Comparison of ENCODE assay signal across 22 cellular contexts in the genomic region with DNA sequence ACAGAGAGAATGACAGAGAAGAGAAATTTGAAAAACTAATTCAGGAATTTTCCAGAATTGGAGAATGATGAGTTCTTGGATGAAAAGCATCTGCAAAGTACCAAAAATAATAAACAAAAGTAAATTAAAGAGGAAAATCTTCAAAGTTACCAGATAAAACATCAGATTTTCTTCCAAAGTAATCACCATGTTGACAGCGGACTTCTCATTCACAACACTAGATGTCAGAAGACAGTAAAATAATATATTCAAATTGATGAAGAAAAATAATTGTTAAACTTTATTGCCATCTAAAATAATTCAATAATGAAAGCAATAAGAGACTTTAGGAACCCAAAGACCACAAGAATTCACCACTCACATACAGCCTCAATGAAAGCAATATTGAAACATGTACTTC.
A peak's percentile ranks its signal among the peaks of the same experiment; 100 is the strongest.
DNase-seq lines count a peak whose midpoint lies in the region; ATAC-seq and TF ChIP-seq lines count a peak whose summit lies in the region.
"Had no signal": no experiment of that assay in that cellular context is flagged by ENCODE, and none has a peak within 500 bp of the region (broad histone marks: within the 10 kb centered on the region; RNA-seq: fewer than 3 reads in every experiment).

No MANE protein-coding gene starts in this region.

- H3F3A ChIP-seq in PC-3 (ENCODE audit: low read length, unreplicated experiment): no peaks in the 10 kb centered on the region

- no peaks in the 10 kb centered on the region for H3K36me3 ChIP-seq in PC-3 (ENCODE audit: low read depth, low read length)

- H3K9ac ChIP-seq in PC-3 (ENCODE audit: low read length): no peak overlapping the region

- no peak for DNase-seq in AG09319 (ENCODE audit: extremely low read depth, low read depth)
- DNase-seq in PC-3: peak; percentile 17
- DNase-seq in choroid plexus epithelial cell (ENCODE audit: low read depth): no peak
- no peak for DNase-seq in foreskin keratinocyte
- no peak for DNase-seq in activated CD4-positive, alpha-beta T cell treated with anti-CD3 and anti-CD28 coated beads, Interleukin-2, amount 50 U/mL, for 4 hours
- DNase-seq in NCI-H1105 (lab: John Stamatoyannopoulos, UW): no peak
- no peak for DNase-seq in NCI-H510A (lab: John Stamatoyannopoulos, UW)
- DNase-seq: 8988T; ACHN; CD4-positive, CD25-positive, alpha-beta regulatory T cell; DMS153; DND-41; HCEC 1CT; IMR-90; KG1; NCI-H1417; NCI-H1694; NCI-H2029 treated with DMSO at 0.1 percent for 48 hours; NCI-H446 treated with DMSO at 0.1 percent for 48 hours; NCI-H526 treated with DMSO at 0.1 percent for 48 hours had no signal

- no peaks in the 10 kb centered on the region for H3K4me1 ChIP-seq in PC-3 (ENCODE audit: insufficient read depth, low read length)
- no peaks in the 10 kb centered on the region for H3K4me1 ChIP-seq in foreskin keratinocyte

- no peaks in the 10 kb centered on the region for H3K79me2 ChIP-seq in PC-3 (ENCODE audit: low read length)

- no peaks in the 10 kb centered on the region for H4K20me1 ChIP-seq in PC-3 (ENCODE audit: low read length)

- H3K4me3 ChIP-seq in PC-3 (ENCODE audit: low read length): no peak overlapping the region
- no peak overlapping the region for H3K4me3 ChIP-seq in choroid plexus epithelial cell (ENCODE audit: low read depth, low read length)

- ATAC-seq in PC-3 (no peak), foreskin keratinocyte (no peak), GM21825 (IDR thresholded peaks at IDR 0.05; ENCODE audit: unreplicated experiment) (no peak)
- ATAC-seq: Panc1 had no signal

- H3K27me3 ChIP-seq in PC-3 (ENCODE audit: low read length): no peaks in the 10 kb centered on the region
- no peaks in the 10 kb centered on the region for H3K27me3 ChIP-seq in foreskin keratinocyte

- CTCF ChIA-PET in PC-3 (lab: Charles Lee): no interaction called here

- intact Hi-C loops in PC-3 (cut with micrococcal nuclease): loop anchor here (1.0 kb wide), 1 partner anchor 137 kb away; no protein-coding TSS in a partner anchor

- H3K9me2 ChIP-seq in PC-3 (replicated peaks; ENCODE audit: low read length): no peaks in the 10 kb centered on the region

- no peak overlapping the region for H2AFZ ChIP-seq in PC-3 (ENCODE audit: low read length)

- no TSS peak for BruUV-seq in PC-3 (replicated peaks; lab: Mats Ljungman, UMichigan)

- TF ChIP-seq CTCF in AG09319 (IDR thresholded peaks at IDR 0.05; ENCODE audit: low read depth, low read length) (peak; percentile 7), PC-3 (conservative IDR thresholded peaks at IDR 0.05; ENCODE audit: low read depth, low read length) (peak; percentile 57), choroid plexus epithelial cell (conservative IDR thresholded peaks at IDR 0.05; ENCODE audit: low read depth, low read length) (peak; percentile 28), foreskin keratinocyte (conservative IDR thresholded peaks at IDR 0.05) (peak; percentile 27)

- no peak overlapping the region for H3K27ac ChIP-seq in PC-3 (ENCODE audit: low read length)
- no peak overlapping the region for H3K27ac ChIP-seq in foreskin keratinocyte

- H3K4me2 ChIP-seq in PC-3 (ENCODE audit: low read length): no peak overlapping the region

- H3K9me3 ChIP-seq in PC-3 (ENCODE audit: low read length): no peaks in the 10 kb centered on the region

- POLR2A ChIA-PET in PC-3 (lab: Charles Lee; ENCODE audit: unreplicated experiment): no interaction called here

Comparison
In these comparisons a context has a peak if more than half of its experiments do, and no peak if none do; other contexts are left out.
1. CTCF ChIP-seq: peak in every context shown above with its lines; median percentile 57 in PC-3; 28 in choroid plexus epithelial cell; 27 in foreskin keratinocyte; 7 in AG09319.